In the genomic region with DNA sequence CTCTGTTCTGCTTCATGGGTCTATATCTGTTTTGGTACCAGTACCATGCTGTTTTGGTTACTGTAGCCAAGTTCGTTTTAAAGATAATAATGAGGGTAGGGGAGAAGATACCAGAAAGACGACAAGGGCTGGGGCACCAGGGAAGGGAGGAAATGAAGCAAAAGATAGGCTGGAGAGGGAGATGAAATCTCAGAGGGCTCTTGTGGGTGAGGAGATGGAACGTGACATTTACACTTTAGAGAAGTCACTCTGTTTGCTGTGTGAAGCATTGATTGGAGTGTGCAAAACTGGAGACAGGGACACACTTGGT, we compare ENCODE assay signal across 16 cellular contexts. TPM values are rescaled to one million over a fixed set of nuclear protein-coding genes. Genes with fewer than 3 reads are reported as not detected.
DNase-seq lines count a peak whose midpoint lies in the region; FAIRE-seq and TF ChIP-seq lines count a peak whose summit lies in the region.
"Had no signal": no experiment of that assay in that cellular context is flagged by ENCODE, and none has a peak within 500 bp of the region (broad histone marks: within the 10 kb centered on the region; RNA-seq: fewer than 3 reads in every experiment).

No MANE protein-coding gene starts in this region.

- H3K79me2 ChIP-seq in astrocyte (ENCODE audit: insufficient read depth, low read length) (no peaks in the 10 kb centered on the region), mesendoderm (ENCODE audit: control insufficient read depth, insufficient read depth, low read length) (no peaks in the 10 kb centered on the region)

- no peaks in the 10 kb centered on the region for H3K79me1 ChIP-seq in mesendoderm (ENCODE audit: low read length)

- no peak overlapping the region for H3K56ac ChIP-seq in mesendoderm (ENCODE audit: low read length)

- no peak for TF ChIP-seq POLR2A in NB4 (IDR thresholded peaks at IDR 0.05; ENCODE audit: extremely low read depth, insufficient read length)

- no peak overlapping the region for H3K4ac ChIP-seq in mesendoderm (ENCODE audit: low read depth, low read length)

- H2BK5ac ChIP-seq in mesendoderm (ENCODE audit: low read length) = no peak overlapping the region

- H3K4me1 ChIP-seq in ES-I3 (ENCODE audit: insufficient read depth, low read length) = peaks cover 7% of the 10 kb centered on the region
- peaks cover 19% of the 10 kb centered on the region for H3K4me1 ChIP-seq in astrocyte (ENCODE audit: insufficient read depth, low read length)
- H3K4me1 ChIP-seq in mesendoderm (ENCODE audit: control insufficient read depth, low read depth, low read length) = no peaks in the 10 kb centered on the region

- no peak overlapping the region for H4K5ac ChIP-seq in mesendoderm (ENCODE audit: low read length)

- H3K9me3 Mint-ChIP-seq in astrocyte (ENCODE audit: unreplicated experiment) = peaks cover 2% of the 10 kb centered on the region

- peak overlapping the region; percentile 11 for H3K18ac ChIP-seq in mesendoderm (ENCODE audit: low read length)

- no peaks in the 10 kb centered on the region for H3K27me3 Mint-ChIP-seq in astrocyte (ENCODE audit: low read depth, unreplicated experiment)

- H3K27ac ChIP-seq in astrocyte (ENCODE audit: low read depth, low read length) = peak overlapping the region; percentile 87
- no peak overlapping the region for H3K27ac ChIP-seq in mesendoderm (ENCODE audit: low read depth, low read length)
- H3K27ac ChIP-seq: BLaER1 had no signal

- peak overlapping the region; percentile 70 for H2AFZ ChIP-seq in astrocyte (ENCODE audit: low read depth, low read length)

- no peak overlapping the region for H4K8ac ChIP-seq in mesendoderm (ENCODE audit: low read depth, low read length)

- H3K9me3 ChIP-seq in ES-I3 (ENCODE audit: control insufficient read depth, insufficient read depth, low read length) (no peaks in the 10 kb centered on the region), astrocyte (ENCODE audit: insufficient read depth, low read depth, low read length) (no peaks in the 10 kb centered on the region)
- H3K9me3 ChIP-seq: BLaER1, HAP-1 had no signal

- H3K4me2 ChIP-seq in astrocyte (ENCODE audit: low read length) (peak overlapping the region; percentile 59), mesendoderm (ENCODE audit: low read length) (no peak overlapping the region)
- H3K4me2 ChIP-seq: BLaER1 had no signal

- H3K27me3 ChIP-seq in astrocyte (ENCODE audit: insufficient read depth, low read length) (no peaks in the 10 kb centered on the region), mesendoderm (ENCODE audit: insufficient read depth, low read length, poor library complexity) (no peaks in the 10 kb centered on the region)
- H3K27me3 ChIP-seq: BLaER1 had no signal

- FAIRE-seq in astrocyte (lab: Jason Lieb, UNC) = no peak

- no peak overlapping the region for H3K4me3 Mint-ChIP-seq in astrocyte (ENCODE audit: unreplicated experiment)

- H3K9ac ChIP-seq in ES-I3 (ENCODE audit: low read depth, low read length) (peak overlapping the region; percentile 73; the same call in 1 of the 2 replicates), astrocyte (ENCODE audit: low read length) (peak overlapping the region; percentile 57), mesendoderm (ENCODE audit: low read length) (no peak overlapping the region)
- H3K9ac ChIP-seq: BLaER1 had no signal

- no peak overlapping the region for H2BK120ac ChIP-seq in mesendoderm (ENCODE audit: low read depth, low read length)

- no peak overlapping the region for H3K23ac ChIP-seq in mesendoderm (ENCODE audit: low read length)

- H3K36me3 ChIP-seq in ES-I3 (ENCODE audit: insufficient read depth, low read length) (no peaks in the 10 kb centered on the region), astrocyte (ENCODE audit: insufficient read depth, low read length) (no peaks in the 10 kb centered on the region), mesendoderm (ENCODE audit: control insufficient read depth, insufficient read depth, low read length) (no peaks in the 10 kb centered on the region)
- H3K36me3 ChIP-seq: BLaER1, HAP-1 had no signal

- WGBS in mesendoderm (ENCODE audit: extremely low coverage, insufficient coverage, low lambda C conversion rate) = no CpG with 5 or more reads among the region's 3 CpGs

- no peaks in the 10 kb centered on the region for H4K20me1 ChIP-seq in astrocyte (ENCODE audit: insufficient read depth, low read length)
- H4K20me1 ChIP-seq: BLaER1 had no signal

- no peaks in the 10 kb centered on the region for H3K4me1 Mint-ChIP-seq in astrocyte (ENCODE audit: low read depth, unreplicated experiment)

- H3K4me3 ChIP-seq in NB4 (ENCODE audit: low read depth, low read length) (peak overlapping the region; percentile 72), astrocyte (ENCODE audit: insufficient read depth, low read depth, low read length) (no peak overlapping the region), mesendoderm (ENCODE audit: low read length) (no peak overlapping the region)
- H3K4me3 ChIP-seq: BLaER1, HAP-1 had no signal

- no peak overlapping the region for H2AK5ac ChIP-seq in mesendoderm (ENCODE audit: low read length)

- no peak overlapping the region for H2BK15ac ChIP-seq in mesendoderm (replicated peaks; ENCODE audit: low read depth)

- TF ChIP-seq CTCF in NB4 (IDR thresholded peaks at IDR 0.05; ENCODE audit: low read depth, low read length) (no peak), astrocyte (IDR thresholded peaks at IDR 0.05; ENCODE audit: insufficient read depth, low read depth, low read length) (no peak)

- H3K36me3 Mint-ChIP-seq in astrocyte (ENCODE audit: low read depth, unreplicated experiment) = no peaks in the 10 kb centered on the region

- DNase-seq in NB4 (ENCODE audit: low read depth) (no peak), astrocyte (ENCODE audit: low read depth) (no peak), mesendoderm (no peak), OCI-M2 (lab: John Stamatoyannopoulos, UW; ENCODE audit: unreplicated experiment) (no peak), GF-D8 (lab: John Stamatoyannopoulos, UW) (no peak), DMS79 (lab: John Stamatoyannopoulos, UW) (no peak)
- DNase-seq: DMS 273 treated with DMSO at 0.1 percent for 48 hours; NCI-H1092; NCI-H345; NCI-H69; NK-92 treated with Interleukin-12 subunit alpha and Interleukin-12 subunit beta, amount 100 ng/mL, for 24 hours; SHP77 treated with DMSO at 0.1 percent for 48 hours had no signal

- H3K27ac Mint-ChIP-seq in astrocyte (ENCODE audit: unreplicated experiment) = peak overlapping the region; percentile 1

RNA-seq across cellular contexts. Expression of a gene that starts 33.5 kb away (rescaled TPM):
- total RNA-seq in astrocyte = not detected in 2 replicates
- polyA plus RNA-seq in mesendoderm (2013, experiment 1 of 2) = not detected
- polyA plus RNA-seq in mesendoderm (2013, experiment 2 of 2) = not detected
- total RNA-seq: HT1080 had no signal

RNA-seq across cellular contexts. Expression of a gene that starts 41.4 kb away (rescaled TPM):
- total RNA-seq in astrocyte = not detected in 2 replicates
- not detected for polyA plus RNA-seq in mesendoderm (2013, experiment 1 of 2)
- polyA plus RNA-seq in mesendoderm (2013, experiment 2 of 2) = not detected
- total RNA-seq: HT1080 had no signal
